8 cellular contexts compared by ENCODE assay signal in the genomic region with DNA sequence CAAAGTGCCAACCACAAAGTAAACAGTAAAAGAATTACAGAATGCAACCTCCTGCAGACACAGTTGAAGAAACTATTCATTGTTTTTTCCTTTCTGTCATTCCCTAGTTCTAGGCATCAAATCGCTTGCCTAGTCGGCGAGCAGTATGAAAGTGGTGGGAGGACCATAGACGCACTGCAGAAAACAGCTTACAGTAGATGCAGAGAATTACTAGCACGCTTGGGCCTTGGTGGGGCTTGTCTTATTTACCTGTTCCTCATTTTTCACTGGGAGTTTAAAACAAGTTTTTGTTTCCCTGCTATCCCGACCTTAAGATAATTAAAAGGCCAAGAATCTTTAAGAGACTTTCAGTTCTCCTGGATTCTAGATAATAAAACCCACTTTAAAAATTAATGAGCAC. TPM values are rescaled to one million over a fixed set of nuclear protein-coding genes. Genes with fewer than 3 reads are reported as not detected.
DNase-seq lines count a peak whose midpoint lies in the region; ATAC-seq and TF ChIP-seq lines count a peak whose summit lies in the region.

No MANE protein-coding gene starts in this region.

- H3K27me3 ChIP-seq in ascending aorta: no peaks in the 10 kb centered on the region
- no peaks in the 10 kb centered on the region for H3K27me3 ChIP-seq in naive thymus-derived CD4-positive, alpha-beta T cell (ENCODE audit: control insufficient read depth in 2 of 2, insufficient read depth in 2 of 2, low read length in 2 of 2)
- H3K27me3 ChIP-seq in effector memory CD4-positive, alpha-beta T cell (replicated peaks; ENCODE audit: control insufficient read depth, insufficient read depth, low read length, poor library complexity, severe bottlenecking): no peaks in the 10 kb centered on the region
- no peaks in the 10 kb centered on the region for H3K27me3 ChIP-seq in aorta (ENCODE audit: control insufficient read depth in 1 of 2, insufficient read depth in 2 of 2, low read length in 1 of 2)

- peak overlapping the region; percentile 97 to 100 (median 98) for H3K27ac Mint-ChIP-seq in naive thymus-derived CD4-positive, alpha-beta T cell

- H3K27me3 Mint-ChIP-seq in naive thymus-derived CD4-positive, alpha-beta T cell: peaks cover 5 to 21% (median 15%) of the 10 kb centered on the region in 5 donors

- no peaks in the 10 kb centered on the region for H3K9me3 Mint-ChIP-seq in naive thymus-derived CD4-positive, alpha-beta T cell

- ATAC-seq in naive thymus-derived CD4-positive, alpha-beta T cell: no peak
- ATAC-seq in HG03280 (IDR thresholded peaks at IDR 0.05; ENCODE audit: unreplicated experiment) (no peak), aorta (ENCODE audit: low FRiP score) (no peak)

- DNase-seq in Ammon's horn (ENCODE audit: low spot score): peak; percentile 23
- no peak for DNase-seq in ascending aorta (ENCODE audit: low spot score in 2 of 2)
- no peak for DNase-seq in naive thymus-derived CD4-positive, alpha-beta T cell
- DNase-seq in effector memory CD4-positive, alpha-beta T cell: no peak
- no peak for DNase-seq in anterior cingulate cortex (lab: John Stamatoyannopoulos, UW)
- no peak for DNase-seq in aorta

- POLR2A ChIA-PET in HEK293 (lab: Yijun Ruan, JAX): interaction anchor here (1.6 to 1.8 kb wide), 2 partner anchors 8 to 173 kb away, joined by 3 to 6 read pairs; no protein-coding TSS in a partner anchor
- POLR2A ChIA-PET in naive thymus-derived CD4-positive, alpha-beta T cell (lab: Charles Lee): interaction anchor here (0.7 to 2.0 kb wide), 5 partner anchors 11 to 28 kb away, joined by 3 to 9 read pairs (median 3); no protein-coding TSS in a partner anchor

- H3K4me1 ChIP-seq in HEK293 (ENCODE audit: control insufficient read depth, insufficient read depth, low read length) (no peaks in the 10 kb centered on the region), ascending aorta (peaks cover 0 to 12% of the 10 kb centered on the region in 2 donors), aorta (ENCODE audit: control insufficient read depth in 1 of 2, insufficient read depth in 2 of 2, low read length in 2 of 2) (peaks cover 0 to 3% of the 10 kb centered on the region in 2 donors)
- peaks cover 28 to 29% of the 10 kb centered on the region in 2 donors for H3K4me1 ChIP-seq in naive thymus-derived CD4-positive, alpha-beta T cell (ENCODE audit: control insufficient read depth in 2 of 2, insufficient read depth in 2 of 2, low read length in 2 of 2)
- peaks cover 15% of the 10 kb centered on the region for H3K4me1 ChIP-seq in effector memory CD4-positive, alpha-beta T cell (ENCODE audit: control insufficient read depth, insufficient read depth, low read length, poor library complexity, severe bottlenecking)

- peaks cover 30 to 52% (median 50%) of the 10 kb centered on the region in 7 donors for H3K4me1 Mint-ChIP-seq in naive thymus-derived CD4-positive, alpha-beta T cell

- H3K9me3 ChIP-seq in HEK293 (ENCODE audit: control insufficient read depth, insufficient read depth, low read depth, low read length) (no peaks in the 10 kb centered on the region), ascending aorta (no peaks in the 10 kb centered on the region), aorta (ENCODE audit: control insufficient read depth, low read length) (no peaks in the 10 kb centered on the region)
- H3K9me3 ChIP-seq in naive thymus-derived CD4-positive, alpha-beta T cell (ENCODE audit: control insufficient read depth in 2 of 3, low read length in 3 of 3): no peaks in the 10 kb centered on the region
- H3K9me3 ChIP-seq in effector memory CD4-positive, alpha-beta T cell (ENCODE audit: control insufficient read depth, low read length): no peaks in the 10 kb centered on the region

- H3K36me3 Mint-ChIP-seq in naive thymus-derived CD4-positive, alpha-beta T cell: peaks cover 0 to 21% (median 3%) of the 10 kb centered on the region in 5 donors

- TF ChIP-seq CTCF in HEK293 (tag by site-specific recombination; IDR thresholded peaks at IDR 0.05) (no peak), ascending aorta (IDR thresholded peaks at IDR 0.05) (no peak)

- WGBS in aorta, 2 donors: 73 to 80% methylated on average over 6 of the region's 6 CpGs

- peak overlapping the region; percentile 92 to 100 (median 99) for H3K4me3 Mint-ChIP-seq in naive thymus-derived CD4-positive, alpha-beta T cell

- CTCF ChIA-PET in HEK293 (lab: Yijun Ruan, JAX): interaction anchor here (0.6 to 1.4 kb wide), 3 partner anchors 11 to 409 kb away, joined by 3 to 6 read pairs (median 4); no protein-coding TSS in a partner anchor
- CTCF ChIA-PET in naive thymus-derived CD4-positive, alpha-beta T cell (lab: Charles Lee): interaction anchor here (0.8 kb wide), 1 partner anchor 11 kb away, joined by 3 read pairs; no protein-coding TSS in a partner anchor

- H3K27ac ChIP-seq in HEK293 (ENCODE audit: extremely low read depth, low read depth, low read length) (no peak overlapping the region), ascending aorta (no peak overlapping the region), aorta (ENCODE audit: low read depth in 1 of 2, low read length in 2 of 2) (no peak overlapping the region)
- H3K27ac ChIP-seq in naive thymus-derived CD4-positive, alpha-beta T cell (ENCODE audit: low read depth, low read length): peak overlapping the region; percentile 90
- no peak overlapping the region for H3K27ac ChIP-seq in effector memory CD4-positive, alpha-beta T cell (ENCODE audit: insufficient read depth, low read length, poor library complexity, severe bottlenecking)

- H3K36me3 ChIP-seq in HEK293 (ENCODE audit: control insufficient read depth in 2 of 2, insufficient read depth in 1 of 2, low read length in 2 of 2) (peaks cover 0 to 10% of the 10 kb centered on the region in 2 experiments; a peak in 1 of 3 replicates), ascending aorta (no peaks in the 10 kb centered on the region), aorta (ENCODE audit: control insufficient read depth in 1 of 2, insufficient read depth in 2 of 2, low read length in 1 of 2) (no peaks in the 10 kb centered on the region)
- no peaks in the 10 kb centered on the region for H3K36me3 ChIP-seq in naive thymus-derived CD4-positive, alpha-beta T cell (ENCODE audit: control insufficient read depth in 2 of 3, insufficient read depth in 3 of 3, low read length in 3 of 3)
- H3K36me3 ChIP-seq in effector memory CD4-positive, alpha-beta T cell (ENCODE audit: control insufficient read depth, insufficient read depth, low read length): no peaks in the 10 kb centered on the region

- H3K4me3 ChIP-seq in HEK293 (ENCODE audit: low read depth, low read length) (peak overlapping the region; percentile 50), ascending aorta (peak overlapping the region; percentile 73 to 82), aorta (ENCODE audit: low read length in 2 of 2) (no peak overlapping the region)
- peak overlapping the region; percentile 77 for H3K4me3 ChIP-seq in naive thymus-derived CD4-positive, alpha-beta T cell (ENCODE audit: low read length)
- H3K4me3 ChIP-seq in effector memory CD4-positive, alpha-beta T cell (ENCODE audit: insufficient read depth, low read depth, low read length, poor library complexity, severe bottlenecking): no peak overlapping the region

- intact Hi-C loops in ascending aorta (cut with DNase I): loop anchor here (10.0 kb wide), 1 partner anchor 453 kb away; no protein-coding TSS in a partner anchor
- intact Hi-C loops in naive thymus-derived CD4-positive, alpha-beta T cell (cut with micrococcal nuclease): loop anchor here (2.0 to 5.0 kb wide), 6 partner anchors 15 to 1769 kb away; a partner anchor contains a TSS
- intact Hi-C loops in aorta (cut with DNase I): no loop called here

TF ChIP-seq in HEK293, 187 proteins besides CTCF, POLR2A, EP300 and RAD21:
- TF ChIP-seq ZNF623 (tag by site-specific recombination; IDR thresholded peaks at IDR 0.05) (no peak), GLI2 (tag by site-specific recombination; IDR thresholded peaks at IDR 0.05; ENCODE audit: borderline replicate concordance, low read depth) (no peak)

RNA-seq across cellular contexts. Expression of a gene that starts 0.7 kb away (rescaled TPM):
- total RNA-seq in ascending aorta: 4.2 TPM
- 10 to 100 TPM; 20.8 to 45.8 (median 43.5) TPM for total RNA-seq in naive thymus-derived CD4-positive, alpha-beta T cell
- polyA plus RNA-seq in naive thymus-derived CD4-positive, alpha-beta T cell: 10 to 100 TPM; 52.9 to 70.9 TPM
- total RNA-seq in aorta: 10 to 100 TPM; 21.0 to 23.7 TPM
- polyA plus RNA-seq in aorta: 10 to 100 TPM; 19.0 to 19.5 TPM

Comparison
In these comparisons a context has a peak if more than half of its experiments do, and no peak if none do; other contexts are left out.
1. H3K4me3 ChIP-seq: peak in HEK293 (single experiment), ascending aorta (2 of 2) and naive thymus-derived CD4-positive, alpha-beta T cell (single experiment); none in effector memory CD4-positive, alpha-beta T cell (single experiment) and aorta (0 of 2).
2. intact Hi-C loops: an anchor here in ascending aorta (10.0 kb wide) and naive thymus-derived CD4-positive, alpha-beta T cell (2.0 to 5.0 kb wide); none called in aorta.